ENCODE assay signal across 9 cellular contexts in the genomic region with DNA sequence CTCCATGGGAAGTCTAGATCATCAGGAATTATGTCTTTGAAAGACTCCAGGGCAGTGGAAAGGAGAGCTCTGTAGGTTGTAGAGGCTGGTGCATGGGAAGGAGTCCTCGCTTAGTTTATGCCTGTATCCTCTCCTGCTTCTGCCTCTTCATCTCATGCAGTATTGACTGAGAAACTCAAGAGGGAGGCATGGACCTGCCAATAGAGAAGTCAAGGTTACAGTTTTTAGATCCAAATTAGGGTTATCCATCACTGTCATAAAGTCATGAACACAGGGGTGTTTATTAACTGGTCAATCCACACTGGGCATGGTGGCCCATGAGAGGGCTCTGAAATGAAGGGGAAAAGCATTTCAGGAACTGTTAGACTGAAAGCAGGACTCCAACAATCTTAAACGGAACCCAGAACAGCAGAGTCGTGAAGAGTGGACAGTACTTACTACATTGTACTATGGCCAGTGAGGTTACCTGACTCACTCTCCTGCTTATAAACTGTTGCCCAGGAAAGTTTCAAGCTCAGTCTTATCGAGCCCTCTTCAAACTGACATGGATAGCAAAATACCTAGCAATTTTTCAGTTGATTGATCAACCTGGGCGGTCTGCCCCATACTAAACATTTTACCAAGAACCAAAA. TPM values are rescaled to one million over a fixed set of nuclear protein-coding genes. Genes with fewer than 3 reads are reported as not detected.
DNase-seq lines count a peak whose midpoint lies in the region; ATAC-seq and TF ChIP-seq lines count a peak whose summit lies in the region.
"Had no signal": no experiment of that assay in that cellular context is flagged by ENCODE, and none has a peak within 500 bp of the region (broad histone marks: within the 10 kb centered on the region; RNA-seq: fewer than 3 reads in every experiment).

No MANE protein-coding gene starts in this region.

- 80 to 91% methylated on average over 5 of the region's 5 CpGs for WGBS in sigmoid colon, 2 donors

- no peak for DNase-seq in foreskin keratinocyte
- DNase-seq in sigmoid colon: no peak
- DNase-seq in activated CD4-positive, alpha-beta T cell treated with anti-CD3 and anti-CD28 coated beads, Interleukin-2, amount 50 U/mL, for 1 hour: no peak
- DNase-seq in AG08396 (ENCODE audit: low spot score): no peak
- DNase-seq: activated naive CD8-positive, alpha-beta T cell treated with anti-CD3 and anti-CD28 coated beads, Interleukin-2, amount 10 ng/mL, durations not matched to agents 7 days and 5 days had no signal

- H3K27ac ChIP-seq in foreskin keratinocyte (no peak overlapping the region), sigmoid colon (no peak overlapping the region)

- no peak for TF ChIP-seq POLR2A in sigmoid colon (IDR thresholded peaks at IDR 0.05)

- H3K4me3 ChIP-seq in GM12875 (ENCODE audit: low read depth, low read length) (no peak overlapping the region), sigmoid colon (no peak overlapping the region)

- peak; percentile 41 for TF ChIP-seq RAD21 in Ishikawa (IDR thresholded peaks at IDR 0.05; ENCODE audit: low read depth)

- H3K9me3 ChIP-seq in sigmoid colon: peaks cover 0 to 5% (median 0%) of the 10 kb centered on the region in 4 donors

- TF ChIP-seq CTCF in GM12875 (IDR thresholded peaks at IDR 0.05; ENCODE audit: borderline replicate concordance, insufficient read depth, low read depth, low read length) (peak; percentile 32; the same call in 1 of the 2 replicates), foreskin keratinocyte (conservative IDR thresholded peaks at IDR 0.05) (peak; percentile 19), sigmoid colon (IDR thresholded peaks at IDR 0.05) (no peak)

- H3K4me1 ChIP-seq in foreskin keratinocyte: no peaks in the 10 kb centered on the region
- peaks cover 0 to 9% (median 1%) of the 10 kb centered on the region in 4 donors for H3K4me1 ChIP-seq in sigmoid colon

- peak; percentile 65 for ATAC-seq in GM21381 (IDR thresholded peaks at IDR 0.05; ENCODE audit: unreplicated experiment)
- no peak for ATAC-seq in foreskin keratinocyte
- ATAC-seq in HG02763 (IDR thresholded peaks at IDR 0.05; ENCODE audit: unreplicated experiment): no peak

- TF ChIP-seq EP300 in Ishikawa (IDR thresholded peaks at IDR 0.05; ENCODE audit: borderline replicate concordance) (no peak), sigmoid colon (IDR thresholded peaks at IDR 0.05) (no peak)

- H3K36me3 ChIP-seq in sigmoid colon: no peaks in the 10 kb centered on the region

- intact Hi-C loops in sigmoid colon (cut with DNase I): no loop called here

- H3K27me3 ChIP-seq in foreskin keratinocyte (peaks cover 8% of the 10 kb centered on the region), sigmoid colon (no peaks in the 10 kb centered on the region)

TF ChIP-seq in Ishikawa, 13 proteins besides CTCF, POLR2A, EP300 and RAD21:
- TF ChIP-seq, protein P1, sequence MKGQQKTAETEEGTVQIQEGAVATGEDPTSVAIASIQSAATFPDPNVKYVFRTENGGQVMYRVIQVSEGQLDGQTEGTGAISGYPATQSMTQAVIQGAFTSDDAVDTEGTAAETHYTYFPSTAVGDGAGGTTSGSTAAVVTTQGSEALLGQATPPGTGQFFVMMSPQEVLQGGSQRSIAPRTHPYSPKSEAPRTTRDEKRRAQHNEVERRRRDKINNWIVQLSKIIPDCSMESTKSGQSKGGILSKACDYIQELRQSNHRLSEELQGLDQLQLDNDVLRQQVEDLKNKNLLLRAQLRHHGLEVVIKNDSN (IDR thresholded peaks at IDR 0.05): no peak
- no peak for TF ChIP-seq NFIC (IDR thresholded peaks at IDR 0.05)
- no peak for TF ChIP-seq EGR1 (IDR thresholded peaks at IDR 0.05)
- TF ChIP-seq TCF12 (IDR thresholded peaks at IDR 0.05; ENCODE audit: low read depth): no peak
- no peak for TF ChIP-seq TAF1 (IDR thresholded peaks at IDR 0.05; ENCODE audit: low read depth)
- TF ChIP-seq CREB1 (IDR thresholded peaks at IDR 0.05; ENCODE audit: low read depth): no peak
- no peak for TF ChIP-seq ZBTB7A (IDR thresholded peaks at IDR 0.05; ENCODE audit: low read depth)
- TF ChIP-seq FOXM1 (IDR thresholded peaks at IDR 0.05; ENCODE audit: borderline replicate concordance, low read depth): no peak
- TF ChIP-seq, protein P2, sequence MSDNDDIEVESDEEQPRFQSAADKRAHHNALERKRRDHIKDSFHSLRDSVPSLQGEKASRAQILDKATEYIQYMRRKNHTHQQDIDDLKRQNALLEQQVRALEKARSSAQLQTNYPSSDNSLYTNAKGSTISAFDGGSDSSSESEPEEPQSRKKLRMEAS (IDR thresholded peaks at IDR 0.05): no peak
- no peak for TF ChIP-seq TEAD4 (IDR thresholded peaks at IDR 0.05)
- TF ChIP-seq CEBPB (IDR thresholded peaks at IDR 0.05): no peak
- TF ChIP-seq YY1 (IDR thresholded peaks at IDR 0.05; ENCODE audit: low read depth): no peak
- TF ChIP-seq, protein P3, sequence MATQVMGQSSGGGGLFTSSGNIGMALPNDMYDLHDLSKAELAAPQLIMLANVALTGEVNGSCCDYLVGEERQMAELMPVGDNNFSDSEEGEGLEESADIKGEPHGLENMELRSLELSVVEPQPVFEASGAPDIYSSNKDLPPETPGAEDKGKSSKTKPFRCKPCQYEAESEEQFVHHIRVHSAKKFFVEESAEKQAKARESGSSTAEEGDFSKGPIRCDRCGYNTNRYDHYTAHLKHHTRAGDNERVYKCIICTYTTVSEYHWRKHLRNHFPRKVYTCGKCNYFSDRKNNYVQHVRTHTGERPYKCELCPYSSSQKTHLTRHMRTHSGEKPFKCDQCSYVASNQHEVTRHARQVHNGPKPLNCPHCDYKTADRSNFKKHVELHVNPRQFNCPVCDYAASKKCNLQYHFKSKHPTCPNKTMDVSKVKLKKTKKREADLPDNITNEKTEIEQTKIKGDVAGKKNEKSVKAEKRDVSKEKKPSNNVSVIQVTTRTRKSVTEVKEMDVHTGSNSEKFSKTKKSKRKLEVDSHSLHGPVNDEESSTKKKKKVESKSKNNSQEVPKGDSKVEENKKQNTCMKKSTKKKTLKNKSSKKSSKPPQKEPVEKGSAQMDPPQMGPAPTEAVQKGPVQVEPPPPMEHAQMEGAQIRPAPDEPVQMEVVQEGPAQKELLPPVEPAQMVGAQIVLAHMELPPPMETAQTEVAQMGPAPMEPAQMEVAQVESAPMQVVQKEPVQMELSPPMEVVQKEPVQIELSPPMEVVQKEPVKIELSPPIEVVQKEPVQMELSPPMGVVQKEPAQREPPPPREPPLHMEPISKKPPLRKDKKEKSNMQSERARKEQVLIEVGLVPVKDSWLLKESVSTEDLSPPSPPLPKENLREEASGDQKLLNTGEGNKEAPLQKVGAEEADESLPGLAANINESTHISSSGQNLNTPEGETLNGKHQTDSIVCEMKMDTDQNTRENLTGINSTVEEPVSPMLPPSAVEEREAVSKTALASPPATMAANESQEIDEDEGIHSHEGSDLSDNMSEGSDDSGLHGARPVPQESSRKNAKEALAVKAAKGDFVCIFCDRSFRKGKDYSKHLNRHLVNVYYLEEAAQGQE (IDR thresholded peaks at IDR 0.05; ENCODE audit: low read depth): no peak

RNA-seq across cellular contexts. Expression of a gene that starts 30.1 kb away (rescaled TPM):
- total RNA-seq in foreskin keratinocyte (69.9 and 79.5 TPM in 2 replicates), sigmoid colon (10 to 100 TPM; 43.7 to 70.9 (median 59.7) TPM)
- polyA plus RNA-seq in foreskin keratinocyte (78.1 and 85.9 TPM in 2 replicates), sigmoid colon (10 to 100 TPM; 18.0 to 49.2 (median 22.7) TPM)

RNA-seq across cellular contexts. Expression of a gene that starts 53.7 kb away (rescaled TPM):
- total RNA-seq in foreskin keratinocyte (30.8 and 32.4 TPM in 2 replicates), sigmoid colon (10 to 100 TPM; 39.2 to 60.9 (median 54.1) TPM)
- polyA plus RNA-seq in foreskin keratinocyte (17.4 and 20.2 TPM in 2 replicates), sigmoid colon (100 to 1,000 TPM in 1 of 3 donors, 10 to 100 TPM in 2; 34.9 to 116 (median 88.9) TPM)

Comparison
In these comparisons a context has a peak if more than half of its experiments do, and no peak if none do; other contexts are left out.
1. CTCF ChIP-seq: peak in GM12875 (single experiment) and foreskin keratinocyte (single experiment); none in sigmoid colon (0 of 4).